In the genomic region with DNA sequence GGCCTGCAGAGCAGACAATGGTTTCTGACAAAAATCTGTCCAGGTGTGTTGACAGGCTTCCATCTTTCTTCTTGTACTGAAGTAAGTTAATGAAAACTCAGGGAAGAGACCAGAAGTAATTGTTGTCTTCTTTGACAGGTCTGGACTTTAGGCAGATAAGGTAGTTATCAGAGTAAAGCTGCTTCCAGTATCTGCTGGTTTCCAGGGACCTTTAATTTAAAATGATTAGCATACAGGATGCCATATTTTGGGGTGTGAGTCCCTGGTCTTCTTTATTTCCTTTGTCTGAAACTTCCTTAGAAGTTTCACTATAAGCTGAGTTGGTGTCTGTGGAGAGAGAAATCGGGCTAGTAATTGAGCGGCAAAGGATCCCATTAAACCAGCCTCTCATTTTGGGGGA, we compare ENCODE assay signal across 10 cellular contexts. TPM values are rescaled to one million over a fixed set of nuclear protein-coding genes. Genes with fewer than 3 reads are reported as not detected.
DNase-seq lines count a peak whose midpoint lies in the region; ATAC-seq and TF ChIP-seq lines count a peak whose summit lies in the region.
"Had no signal": no experiment of that assay in that cellular context is flagged by ENCODE, and none has a peak within 500 bp of the region (broad histone marks: within the 10 kb centered on the region; RNA-seq: fewer than 3 reads in every experiment).

No MANE protein-coding gene starts in this region.

- peak overlapping the region in 4 of 5 experiments; percentile 95 to 99 (median 98) for H3K27ac Mint-ChIP-seq in brain

- H3K4me3 ChIP-seq in AG04449 (ENCODE audit: low read depth, low read length) (peak overlapping the region; percentile 100), HL-60 (replicated peaks; ENCODE audit: insufficient read depth, low read length) (peak overlapping the region; percentile 84), mesendoderm (ENCODE audit: low read length) (no peak overlapping the region), testis (no peak overlapping the region)

- CTCF ChIA-PET in AG04449 (lab: Yijun Ruan, JAX): interaction anchor here (1.0 to 1.9 kb wide), 8 partner anchors 10 to 800 kb away, joined by 3 to 12 read pairs (median 3); partner anchors contain the start of gene UBE2L6

- H3K79me2 ChIP-seq in mesendoderm (ENCODE audit: control insufficient read depth, insufficient read depth, low read length): peaks cover 40% of the 10 kb centered on the region

- no peak for TF ChIP-seq POLR2A in testis (IDR thresholded peaks at IDR 0.05)

- H4K8ac ChIP-seq in mesendoderm (ENCODE audit: low read depth, low read length): no peak overlapping the region

- H3K4me1 Mint-ChIP-seq in brain: peaks cover 59% of the 10 kb centered on the region

- H3K36me3 ChIP-seq in mesendoderm (ENCODE audit: control insufficient read depth, insufficient read depth, low read length): peaks cover 1% of the 10 kb centered on the region
- no peaks in the 10 kb centered on the region for H3K36me3 ChIP-seq in testis (ENCODE audit: low read depth, missing control alignments)

- POLR2A ChIA-PET in AG04449 (lab: Yijun Ruan, JAX): no interaction called here

- intact Hi-C loops in testis (cut with DNase I; ENCODE audit: low total_unique reads): no loop called here

- H3K27me3 ChIP-seq in HL-60 (ENCODE audit: insufficient read depth, poor library complexity, severe bottlenecking) (no peaks in the 10 kb centered on the region), mesendoderm (ENCODE audit: insufficient read depth, low read length, poor library complexity) (no peaks in the 10 kb centered on the region), testis (no peaks in the 10 kb centered on the region)

- peaks cover 53% of the 10 kb centered on the region for H3K36me3 Mint-ChIP-seq in brain

- H3K9me3 Mint-ChIP-seq in brain: peaks cover 0 to 13% (median 10%) of the 10 kb centered on the region in 5 experiments

- no peak overlapping the region for H3K4ac ChIP-seq in mesendoderm (ENCODE audit: low read depth, low read length)

- no peak overlapping the region for H2BK15ac ChIP-seq in mesendoderm (replicated peaks; ENCODE audit: low read depth)

- no peak overlapping the region for H2AK5ac ChIP-seq in mesendoderm (ENCODE audit: low read length)

- no peak overlapping the region for H3K56ac ChIP-seq in mesendoderm (ENCODE audit: low read length)

- peaks cover 11% of the 10 kb centered on the region for H3K79me1 ChIP-seq in mesendoderm (ENCODE audit: low read length)

- ATAC-seq in GM18498 (IDR thresholded peaks at IDR 0.05; ENCODE audit: unreplicated experiment): no peak

- H3K23ac ChIP-seq in mesendoderm (ENCODE audit: low read length): no peak overlapping the region

- H3K4me3 Mint-ChIP-seq in brain: peak overlapping the region; percentile 93 to 99 (median 97)

- no peak overlapping the region for H3K9ac ChIP-seq in mesendoderm (ENCODE audit: low read length)

- WGBS in mesendoderm (ENCODE audit: extremely low coverage, insufficient coverage, low lambda C conversion rate): no CpG with 5 or more reads among the region's 2 CpGs
- WGBS in testis, 2 donors: 80 to 85% methylated on average over 2 of the region's 2 CpGs

- no peak overlapping the region for H2BK5ac ChIP-seq in mesendoderm (ENCODE audit: low read length)

- DNase-seq in AG04449 (ENCODE audit: low read depth, low spot score) (no peak), HL-60 (ENCODE audit: low read depth in 1 of 2, low spot score in 1 of 2) (no peak), mesendoderm (peak; percentile 16), testis (no peak), H4 (ENCODE audit: low spot score) (no peak), MV-4-11 (lab: John Stamatoyannopoulos, UW) (no peak)
- DNase-seq: aorta had no signal

- H3K27ac ChIP-seq in HL-60 (replicated peaks) (no peak overlapping the region), mesendoderm (ENCODE audit: low read depth, low read length) (no peak overlapping the region), testis (no peak overlapping the region)

- H4K5ac ChIP-seq in mesendoderm (ENCODE audit: low read length): no peak overlapping the region

- H3K4me2 ChIP-seq in mesendoderm (ENCODE audit: low read length): peak overlapping the region; percentile 87

- no peaks in the 10 kb centered on the region for H3K9me3 ChIP-seq in testis

- no peak overlapping the region for H3K18ac ChIP-seq in mesendoderm (ENCODE audit: low read length)

- no peak overlapping the region for H2BK120ac ChIP-seq in mesendoderm (ENCODE audit: low read depth, low read length)

- TF ChIP-seq CTCF in AG04449 (IDR thresholded peaks at IDR 0.05; ENCODE audit: insufficient read depth, low read length, missing control alignments) (no peak), HL-60 (IDR thresholded peaks at IDR 0.05; ENCODE audit: insufficient read depth, low read length) (no peak), brain (conservative IDR thresholded peaks at IDR 0.05) (no peak), testis (IDR thresholded peaks at IDR 0.05) (no peak)

- peaks cover 22% of the 10 kb centered on the region for H3K27me3 Mint-ChIP-seq in brain

- peaks cover 4% of the 10 kb centered on the region for H3K4me1 ChIP-seq in mesendoderm (ENCODE audit: control insufficient read depth, low read depth, low read length)
- H3K4me1 ChIP-seq in testis: peaks cover 20% of the 10 kb centered on the region

RNA-seq across cellular contexts. Expression of gene TMX2, which starts 1.5 kb away (rescaled TPM):
- polyA plus RNA-seq in brain (ENCODE audit: insufficient read depth, low read depth, low replicate concordance): 155 TPM
- polyA plus RNA-seq in mesendoderm (2013, experiment 1 of 2): 92.4 TPM
- 92.7 TPM for polyA plus RNA-seq in mesendoderm (2013, experiment 2 of 2)
- 10 to 100 TPM; 73.3 to 85.9 TPM for total RNA-seq in testis
- 88.6 TPM for polyA plus RNA-seq in testis (ENCODE audit: insufficient read depth, low read depth, low replicate concordance)
- total RNA-seq in H4 (2014; rRNA removed; shearing (Covaris generic)): 128 and 142 TPM in 2 replicates

RNA-seq across cellular contexts. Expression of gene MED19, which starts 1.8 kb away (rescaled TPM):
- polyA plus RNA-seq in brain (ENCODE audit: insufficient read depth, low read depth, low replicate concordance) (38.6 TPM), testis (ENCODE audit: insufficient read depth, low read depth, low replicate concordance) (48.3 TPM)
- polyA plus RNA-seq in mesendoderm (2013, experiment 1 of 2): 28.2 TPM
- 29.3 TPM for polyA plus RNA-seq in mesendoderm (2013, experiment 2 of 2)
- 10 to 100 TPM; 49.9 to 52.3 TPM for total RNA-seq in testis
- 25.3 and 29.7 TPM in 2 replicates for total RNA-seq in H4 (2014; rRNA removed; shearing (Covaris generic))

RNA-seq across cellular contexts. Expression of gene SELENOH, which starts 27.4 kb away (rescaled TPM):
- 134 TPM for polyA plus RNA-seq in brain (ENCODE audit: insufficient read depth, low read depth, low replicate concordance)
- polyA plus RNA-seq in mesendoderm (2013, experiment 1 of 2): 373 TPM
- 375 TPM for polyA plus RNA-seq in mesendoderm (2013, experiment 2 of 2)
- total RNA-seq in testis: 100 to 1,000 TPM; 157 to 222 TPM
- polyA plus RNA-seq in testis (ENCODE audit: insufficient read depth, low read depth, low replicate concordance): 71.3 TPM
- 218 and 298 TPM in 2 replicates for total RNA-seq in H4 (2014; rRNA removed; shearing (Covaris generic))

RNA-seq across cellular contexts. Expression of gene BTBD18, which starts 37.8 kb away (rescaled TPM):
- polyA plus RNA-seq in brain (ENCODE audit: insufficient read depth, low read depth, low replicate concordance): not detected
- 0.01 TPM for polyA plus RNA-seq in mesendoderm (2013, experiment 1 of 2)
- polyA plus RNA-seq in mesendoderm (2013, experiment 2 of 2): not detected
- total RNA-seq in testis: 1 to 10 TPM; 3.1 to 7.2 TPM
- 2.8 TPM for polyA plus RNA-seq in testis (ENCODE audit: insufficient read depth, low read depth, low replicate concordance)
- not detected in 2 replicates for total RNA-seq in H4 (2014; rRNA removed; shearing (Covaris generic))
- total RNA-seq: aorta, renal cortical epithelial cell had no signal

RNA-seq across cellular contexts. Expression of gene ZDHHC5, which starts 45.9 kb away (rescaled TPM):
- polyA plus RNA-seq in brain (ENCODE audit: insufficient read depth, low read depth, low replicate concordance) (37.7 TPM), testis (ENCODE audit: insufficient read depth, low read depth, low replicate concordance) (124 TPM)
- polyA plus RNA-seq in mesendoderm (2013, experiment 1 of 2): 44.7 TPM
- 42.1 TPM for polyA plus RNA-seq in mesendoderm (2013, experiment 2 of 2)
- total RNA-seq in testis: 10 to 100 TPM; 75.4 to 79.8 TPM
- total RNA-seq in H4 (2014; rRNA removed; shearing (Covaris generic)): 23.5 and 32.4 TPM in 2 replicates

Comparison
In these comparisons a context has a peak if more than half of its experiments do, and no peak if none do; other contexts are left out.
1. H3K4me3 ChIP-seq: peak in AG04449 (single experiment) and HL-60 (single experiment); none in mesendoderm (single experiment) and testis (0 of 2).